In genomic region chr12:132831771-132832170, GRCh38 we compare ENCODE assay signal across 16 cellular contexts. TPM values are rescaled to one million over a fixed set of nuclear protein-coding genes. Genes with fewer than 3 reads are reported as not detected.
DNase-seq lines count a peak whose midpoint lies in the region; ATAC-seq and TF ChIP-seq lines count a peak whose summit lies in the region.
"Had no signal": no experiment of that assay in that cellular context is flagged by ENCODE, and none has a peak within 500 bp of the region (broad histone marks: within the 10 kb centered on the region; RNA-seq: fewer than 3 reads in every experiment).

No MANE protein-coding gene starts in this region.

- H3K9me3 ChIP-seq in right cardiac atrium (ENCODE audit: control insufficient read depth, low read length) (no peaks in the 10 kb centered on the region), osteoblast (ENCODE audit: low read depth, low read length) (no peaks in the 10 kb centered on the region), T-helper 17 cell (ENCODE audit: control insufficient read depth, low read length, poor library complexity, severe bottlenecking) (no peaks in the 10 kb centered on the region)
- H3K9me3 ChIP-seq: BLaER1 treated with 17β-estradiol and CSF1 and Interleukin-3, amounts not matched to agents 10 nM and 100 nM had no signal

- H3K4me1 Mint-ChIP-seq in chondrocyte (ENCODE audit: low read depth) = peaks cover 30% of the 10 kb centered on the region
- peaks cover 35% of the 10 kb centered on the region for H3K4me1 Mint-ChIP-seq in T-helper 17 cell
- peaks cover 14% of the 10 kb centered on the region for H3K4me1 Mint-ChIP-seq in progenitor cell of endocrine pancreas (ENCODE audit: low read depth)

- intact Hi-C loops in right cardiac atrium (cut with DNase I) (no loop called here), Right ventricle myocardium superior (cut with DNase I) (no loop called here)

- peaks cover 2% of the 10 kb centered on the region for H3K4me1 ChIP-seq in right cardiac atrium (ENCODE audit: control insufficient read depth, insufficient read depth, low read length)
- peaks cover 15% of the 10 kb centered on the region for H3K4me1 ChIP-seq in osteoblast (ENCODE audit: insufficient read depth, low read length)

- H3K4me2 ChIP-seq in osteoblast (ENCODE audit: insufficient read depth, low read length) = no peak overlapping the region
- H3K4me2 ChIP-seq: BLaER1 treated with 17β-estradiol and CSF1 and Interleukin-3, amounts not matched to agents 10 nM and 100 nM had no signal

- DNase-seq in right cardiac atrium (peak in 2 of 3 donors; percentile 15 to 24), Right ventricle myocardium superior (no peak), chondrocyte (ENCODE audit: low spot score) (no peak), osteoblast (ENCODE audit: insufficient read length, low spot score, missing footprints) (peak; percentile 57), T-helper 17 cell (no peak), progenitor cell of endocrine pancreas (ENCODE audit: low spot score, unreplicated experiment) (no peak)
- DNase-seq: Calu3; CD8-positive, alpha-beta T cell; DMS79 treated with DMSO at 0.1 percent for 48 hours; GF-D8; GOT3; H9 had no signal

- H3K4me3 Mint-ChIP-seq in chondrocyte (ENCODE audit: unreplicated experiment) = no peak overlapping the region
- no peak overlapping the region for H3K4me3 Mint-ChIP-seq in T-helper 17 cell
- H3K4me3 Mint-ChIP-seq in progenitor cell of endocrine pancreas (ENCODE audit: low read depth) = no peak overlapping the region
- H3K4me3 Mint-ChIP-seq: B cell; CD8-positive, alpha-beta T cell; H9 had no signal

- H3K27ac Mint-ChIP-seq in chondrocyte (ENCODE audit: unreplicated experiment) (peak overlapping the region; percentile 52), T-helper 17 cell (no peak overlapping the region), progenitor cell of endocrine pancreas (no peak overlapping the region)
- H3K27ac Mint-ChIP-seq: B cell; CD8-positive, alpha-beta T cell; H9 had no signal

- H3K27ac ChIP-seq in right cardiac atrium (ENCODE audit: low read length) = no peak overlapping the region
- H3K27ac ChIP-seq in osteoblast (ENCODE audit: low read depth, low read length) = no peak overlapping the region
- H3K27ac ChIP-seq: BLaER1 treated with 17β-estradiol and CSF1 and Interleukin-3, amounts not matched to agents 10 nM and 100 nM had no signal

- peaks cover 19% of the 10 kb centered on the region for H3K79me2 ChIP-seq in osteoblast (ENCODE audit: insufficient read depth, low read length)

- H3K36me3 Mint-ChIP-seq in chondrocyte (ENCODE audit: low read depth) = peaks cover 29% of the 10 kb centered on the region
- peaks cover 2% of the 10 kb centered on the region for H3K36me3 Mint-ChIP-seq in T-helper 17 cell (ENCODE audit: low read depth)
- H3K36me3 Mint-ChIP-seq in progenitor cell of endocrine pancreas (ENCODE audit: insufficient read depth) = peaks cover 7% of the 10 kb centered on the region

- H3K27me3 ChIP-seq in right cardiac atrium (ENCODE audit: control insufficient read depth, insufficient read depth) (no peaks in the 10 kb centered on the region), osteoblast (ENCODE audit: insufficient read depth, low read length) (no peaks in the 10 kb centered on the region)

- no peak overlapping the region for H2AFZ ChIP-seq in osteoblast (ENCODE audit: low read length)

- H3K4me3 ChIP-seq in right cardiac atrium (ENCODE audit: low read length) (no peak overlapping the region), osteoblast (ENCODE audit: insufficient read depth, low read length) (no peak overlapping the region)
- H3K4me3 ChIP-seq: BLaER1 treated with 17β-estradiol and CSF1 and Interleukin-3, amounts not matched to agents 10 nM and 100 nM; GM12878 had no signal

- ATAC-seq in right cardiac atrium (no peak), Right ventricle myocardium superior (ENCODE audit: poor library complexity) (no peak), T-helper 17 cell (no peak), HG03108 (IDR thresholded peaks at IDR 0.05; ENCODE audit: unreplicated experiment) (no peak)
- ATAC-seq: CD8-positive, alpha-beta T cell; GM12878 had no signal

- H3K9me3 Mint-ChIP-seq in chondrocyte (ENCODE audit: low read depth) (no peaks in the 10 kb centered on the region), progenitor cell of endocrine pancreas (ENCODE audit: low read depth) (no peaks in the 10 kb centered on the region)
- H3K9me3 Mint-ChIP-seq: CD8-positive, alpha-beta T cell; H9 had no signal

- WGBS in right cardiac atrium = 90% methylated on average over 11 of the region's 11 CpGs

- TF ChIP-seq CTCF in chondrocyte (IDR thresholded peaks at IDR 0.05) = no peak
- TF ChIP-seq CTCF in osteoblast (IDR thresholded peaks at IDR 0.05; ENCODE audit: extremely low read depth, low read depth, low read length) = no peak
- no peak for TF ChIP-seq CTCF in progenitor cell of endocrine pancreas (IDR thresholded peaks at IDR 0.05; ENCODE audit: unreplicated experiment)

- H3K36me3 ChIP-seq in osteoblast (ENCODE audit: insufficient read depth, low read length) = peaks cover 14% of the 10 kb centered on the region

- no peaks in the 10 kb centered on the region for H3K27me3 Mint-ChIP-seq in chondrocyte (ENCODE audit: low read depth)
- no peaks in the 10 kb centered on the region for H3K27me3 Mint-ChIP-seq in T-helper 17 cell
- no peaks in the 10 kb centered on the region for H3K27me3 Mint-ChIP-seq in progenitor cell of endocrine pancreas
- H3K27me3 Mint-ChIP-seq: B cell had no signal

- H4K20me1 ChIP-seq in osteoblast (ENCODE audit: insufficient read depth, low read length) = peaks cover 11% of the 10 kb centered on the region

RNA-seq across cellular contexts. Expression of gene GOLGA3, which starts 3.1 kb away (rescaled TPM):
- total RNA-seq in right cardiac atrium (10 to 100 TPM; 28.0 to 49.8 (median 37.2) TPM), Right ventricle myocardium superior (24.8 TPM), chondrocyte (144 to 199 TPM (median 148 TPM) in 3 replicates), osteoblast (102 and 127 TPM in 2 replicates), T-helper 17 cell (10 to 100 TPM; 44.0 to 45.4 TPM), progenitor cell of endocrine pancreas (44.6 and 47.5 TPM in 2 replicates)
- 14.6 TPM for polyA plus RNA-seq in right cardiac atrium

RNA-seq across cellular contexts. Expression of gene CHFR, which starts 55.6 kb away (rescaled TPM):
- total RNA-seq in right cardiac atrium (10 to 100 TPM; 15.3 to 27.6 (median 17.5) TPM), Right ventricle myocardium superior (10.5 TPM), chondrocyte (49.6 to 58.9 TPM (median 56.2 TPM) in 3 replicates), osteoblast (54.8 and 55.0 TPM in 2 replicates), T-helper 17 cell (10 to 100 TPM; 91.5 to 94.5 TPM), progenitor cell of endocrine pancreas (48.1 and 51.4 TPM in 2 replicates)
- polyA plus RNA-seq in right cardiac atrium = 12.5 TPM

Comparison
In these comparisons a context has a peak if more than half of its experiments do, and no peak if none do; other contexts are left out.
1. DNase-seq: peak in right cardiac atrium (2 of 3) and osteoblast (single experiment); none in Right ventricle myocardium superior (single experiment), chondrocyte (single experiment), T-helper 17 cell (0 of 3) and progenitor cell of endocrine pancreas (single experiment).